22 cellular contexts compared by ENCODE assay signal in genomic region chr2:39535606-39536185, GRCh38.
A peak's percentile ranks its signal among the peaks of the same experiment; 100 is the strongest.
DNase-seq lines count a peak whose midpoint lies in the region; ATAC-seq, FAIRE-seq and TF ChIP-seq lines count a peak whose summit lies in the region.
"Had no signal": no experiment of that assay in that cellular context is flagged by ENCODE, and none has a peak within 500 bp of the region (broad histone marks: within the 10 kb centered on the region; RNA-seq: fewer than 3 reads in every experiment).

No MANE protein-coding gene starts in this region.

- CTCF ChIA-PET in HepG2 (lab: Yijun Ruan, JAX; ENCODE audit: low intra/inter-chr PET ratio, low total read pairs), result no interaction called here
- CTCF ChIA-PET in endothelial cell of umbilical vein (lab: Charles Lee), result no interaction called here

- H3K4me2 ChIP-seq in HepG2 (ENCODE audit: low read depth, low read length), result no peak overlapping the region
- no peak overlapping the region for H3K4me2 ChIP-seq in OCI-LY3 (ENCODE audit: low read length)
- H3K4me2 ChIP-seq in endothelial cell of umbilical vein (ENCODE audit: insufficient read depth, low read length), result no peak overlapping the region

- BruUV-seq in HepG2 (replicated peaks; lab: Mats Ljungman, UMichigan), result no TSS peak
- no TSS peak for BruUV-seq in endothelial cell of umbilical vein (replicated peaks; lab: Mats Ljungman, UMichigan)

- no peaks in the 10 kb centered on the region for H3K9me3 Mint-ChIP-seq in type B pancreatic cell
- H3K9me3 Mint-ChIP-seq in stimulated activated memory B cell treated with anti-CD40 and anti-IgM and Interleukin-4, amounts not matched to agents 10 μg/mL and 1 μg/mL and 100 μg/mL, for 72 hours, result no peaks in the 10 kb centered on the region
- H3K9me3 Mint-ChIP-seq: CD8-positive, alpha-beta memory T cell had no signal

- H3K79me2 ChIP-seq in HepG2 (ENCODE audit: insufficient read depth, low read length) (no peaks in the 10 kb centered on the region), OCI-LY3 (ENCODE audit: low read length) (no peaks in the 10 kb centered on the region), endothelial cell of umbilical vein (ENCODE audit: control insufficient read depth, insufficient read depth, low read length) (no peaks in the 10 kb centered on the region)

- no peaks in the 10 kb centered on the region for H4K20me1 ChIP-seq in HepG2 (ENCODE audit: insufficient read depth, low read length)
- H4K20me1 ChIP-seq in OCI-LY3 (ENCODE audit: insufficient read depth, low read length), result no peaks in the 10 kb centered on the region
- no peaks in the 10 kb centered on the region for H4K20me1 ChIP-seq in endothelial cell of umbilical vein (replicated peaks; ENCODE audit: control insufficient read depth, extremely low read depth, insufficient read depth, low read length)

- H3K27ac ChIP-seq in HepG2 (ENCODE audit: extremely low read length, insufficient read depth, low read length) (no peak overlapping the region), right lobe of liver (no peak overlapping the region), OCI-LY3 (ENCODE audit: low read length) (no peak overlapping the region), endothelial cell of umbilical vein (ENCODE audit: insufficient read depth, low read depth, low read length) (no peak overlapping the region)

- no peak for DNase-seq in HepG2 (ENCODE audit: low spot score)
- DNase-seq in right lobe of liver, result no peak
- no peak for DNase-seq in endothelial cell of umbilical vein (ENCODE audit: low read depth, low spot score)
- DNase-seq in type B pancreatic cell (ENCODE audit: extremely low spot score, unreplicated experiment), result no peak
- no peak for DNase-seq in activated naive CD4-positive, alpha-beta T cell treated with anti-CD3 and anti-CD28 coated beads, Interleukin-2, amount 50 U/mL, for 16 hours
- no peak for DNase-seq in ecto neural progenitor cell (ENCODE audit: low spot score)
- DNase-seq: ACHN; BE2C; C1 segment of cervical spinal cord; CD4-positive, CD25-positive, alpha-beta regulatory T cell; CD8-positive, alpha-beta memory T cell; COR-L47; DMS 273 treated with DMSO at 0.1 percent for 48 hours; DMS53; DND-41; EL; GOT3; H7 had no signal

- H3K4me1 Mint-ChIP-seq in type B pancreatic cell (ENCODE audit: unreplicated experiment), result peaks cover 25% of the 10 kb centered on the region
- H3K4me1 Mint-ChIP-seq in stimulated activated memory B cell treated with anti-CD40 and anti-IgM and Interleukin-4, amounts not matched to agents 10 μg/mL and 1 μg/mL and 100 μg/mL, for 72 hours, result no peaks in the 10 kb centered on the region
- H3K4me1 Mint-ChIP-seq: CD4-positive, CD25-positive, alpha-beta regulatory T cell; CD8-positive, alpha-beta memory T cell had no signal

- POLR2A ChIA-PET in HepG2 (lab: Yijun Ruan, JAX) (no interaction called here), endothelial cell of umbilical vein (lab: Charles Lee) (no interaction called here)

- peak overlapping the region; percentile 12 for H3K27ac Mint-ChIP-seq in type B pancreatic cell
- H3K27ac Mint-ChIP-seq in stimulated activated memory B cell treated with anti-CD40 and anti-IgM and Interleukin-4, amounts not matched to agents 10 μg/mL and 1 μg/mL and 100 μg/mL, for 72 hours, result no peak overlapping the region
- H3K27ac Mint-ChIP-seq: CD4-positive, CD25-positive, alpha-beta regulatory T cell; CD8-positive, alpha-beta memory T cell had no signal

- no peaks in the 10 kb centered on the region for H3K9me1 ChIP-seq in endothelial cell of umbilical vein (replicated peaks; ENCODE audit: control insufficient read depth, extremely low read depth, insufficient read depth, low read length)

- no peaks in the 10 kb centered on the region for H3K27me3 Mint-ChIP-seq in type B pancreatic cell
- no peaks in the 10 kb centered on the region for H3K27me3 Mint-ChIP-seq in stimulated activated memory B cell treated with anti-CD40 and anti-IgM and Interleukin-4, amounts not matched to agents 10 μg/mL and 1 μg/mL and 100 μg/mL, for 72 hours

- H3K4me3 ChIP-seq in HepG2 (replicated peaks in 1 of 3; ENCODE audit: insufficient read depth in 1 of 3, low read depth in 2 of 3, low read length in 3 of 3) (no peak overlapping the region), right lobe of liver (no peak overlapping the region), OCI-LY3 (ENCODE audit: low read length) (no peak overlapping the region), endothelial cell of umbilical vein (replicated peaks in 1 of 3; ENCODE audit: insufficient read depth in 1 of 3, low read depth in 1 of 3, low read length in 3 of 3) (no peak overlapping the region)
- H3K4me3 ChIP-seq: GM12878 had no signal

- H3K9ac ChIP-seq in HepG2 (ENCODE audit: insufficient read depth, low read depth, low read length) (no peak overlapping the region), OCI-LY3 (ENCODE audit: low read length) (no peak overlapping the region), endothelial cell of umbilical vein (replicated peaks; ENCODE audit: extremely low read depth, insufficient read depth, low read length) (no peak overlapping the region)

- TF ChIP-seq EP300 in HepG2 (IDR thresholded peaks at IDR 0.05; ENCODE audit: low read depth in 2 of 2, low read length in 2 of 2), result no peak
- no peak for TF ChIP-seq EP300 in HepG2 (CRISPR knock-in tag; IDR thresholded peaks at IDR 0.05; ENCODE audit: borderline replicate concordance)

- H3K4me3 Mint-ChIP-seq in type B pancreatic cell, result no peak overlapping the region
- H3K4me3 Mint-ChIP-seq in stimulated activated memory B cell treated with anti-CD40 and anti-IgM and Interleukin-4, amounts not matched to agents 10 μg/mL and 1 μg/mL and 100 μg/mL, for 72 hours, result no peak overlapping the region
- H3K4me3 Mint-ChIP-seq: CD4-positive, CD25-positive, alpha-beta regulatory T cell; CD8-positive, alpha-beta memory T cell had no signal

- no peak for TF ChIP-seq POLR2A in HepG2 (IDR thresholded peaks at IDR 0.05; ENCODE audit: insufficient read depth in 1 of 2, low read depth in 2 of 2, low read length in 2 of 2)
- TF ChIP-seq POLR2A in right lobe of liver (IDR thresholded peaks at IDR 0.05), result no peak
- TF ChIP-seq POLR2A in endothelial cell of umbilical vein (IDR thresholded peaks at IDR 0.05; ENCODE audit: low read depth, low read length), result no peak

- H3K36me3 Mint-ChIP-seq in type B pancreatic cell, result no peaks in the 10 kb centered on the region
- no peaks in the 10 kb centered on the region for H3K36me3 Mint-ChIP-seq in stimulated activated memory B cell treated with anti-CD40 and anti-IgM and Interleukin-4, amounts not matched to agents 10 μg/mL and 1 μg/mL and 100 μg/mL, for 72 hours
- H3K36me3 Mint-ChIP-seq: CD4-positive, CD25-positive, alpha-beta regulatory T cell; CD8-positive, alpha-beta memory T cell had no signal

- H3K4me1 ChIP-seq in HepG2 (ENCODE audit: insufficient read depth, low read length) (peaks cover 63% of the 10 kb centered on the region), right lobe of liver (no peaks in the 10 kb centered on the region), OCI-LY3 (ENCODE audit: low read length) (no peaks in the 10 kb centered on the region), endothelial cell of umbilical vein (ENCODE audit: control insufficient read depth, extremely low read depth, insufficient read depth, low read length) (peaks cover 3% of the 10 kb centered on the region)
- H3K4me1 ChIP-seq: BE2C had no signal

- no peak for TF ChIP-seq RAD21 in HepG2 (CRISPR knock-in tag; IDR thresholded peaks at IDR 0.05)

- H2AFZ ChIP-seq in HepG2 (ENCODE audit: low read length) (no peak overlapping the region), OCI-LY3 (ENCODE audit: low read depth, low read length) (0 out of 2 replicates have a peak overlapping the region, but pooled peaks have one; percentile 7), endothelial cell of umbilical vein (ENCODE audit: low read depth, low read length) (no peak overlapping the region)

- 87% methylated on average over 7 of the region's 7 CpGs for WGBS in HepG2 (ENCODE audit: low lambda C conversion rate)
- 86% methylated on average over 7 of the region's 7 CpGs for WGBS in right lobe of liver (ENCODE audit: insufficient coverage, low coverage, low lambda C conversion rate, missing lambda C conversion rate)

- intact Hi-C loops in HepG2 (cut with micrococcal nuclease; ENCODE audit: unreplicated experiment), result no loop called here
- intact Hi-C loops in right lobe of liver (cut with DNase I), result no loop called here
- intact Hi-C loops in endothelial cell of umbilical vein (cut with micrococcal nuclease), result no loop called here

- H3K9me3 ChIP-seq in HepG2 (ENCODE audit: low read length) (no peaks in the 10 kb centered on the region), right lobe of liver (no peaks in the 10 kb centered on the region), OCI-LY3 (ENCODE audit: insufficient read depth, low read length) (no peaks in the 10 kb centered on the region), endothelial cell of umbilical vein (replicated peaks; ENCODE audit: control insufficient read depth, insufficient read depth, low read length) (no peaks in the 10 kb centered on the region)
- H3K9me3 ChIP-seq: BE2C had no signal

- ATAC-seq in HepG2 (no peak), right lobe of liver (no peak)
- ATAC-seq in stimulated activated memory B cell treated with anti-CD40 and anti-IgM and Interleukin-4, amounts not matched to agents 10 μg/mL and 1 μg/mL and 100 μg/mL, for 72 hours, result no peak
- ATAC-seq: GM12878, HCT116 had no signal

- in situ Hi-C loops in HepG2 (cut with HindIII; ENCODE audit: extremely low pct_ligation_motif_present, low pct_unique_long_range_greater_than_20kb), result no loop called here

- TF ChIP-seq CTCF in HepG2 (CRISPR knock-in tag; IDR thresholded peaks at IDR 0.05), result no peak
- no peak for TF ChIP-seq CTCF in right lobe of liver (IDR thresholded peaks at IDR 0.05)
- TF ChIP-seq CTCF in OCI-LY3 (IDR thresholded peaks at IDR 0.05; ENCODE audit: low read depth, low read length), result no peak
- TF ChIP-seq CTCF in endothelial cell of umbilical vein (IDR thresholded peaks at IDR 0.05; ENCODE audit: extremely low read depth in 1 of 2, insufficient read depth in 1 of 2, low read depth in 1 of 2, low read length in 2 of 2), result no peak
- TF ChIP-seq CTCF in type B pancreatic cell (conservative IDR thresholded peaks at IDR 0.05), result no peak

- no peak for FAIRE-seq in HepG2 (lab: Jason Lieb, UNC)
- peak; percentile 52 for FAIRE-seq in endothelial cell of umbilical vein (lab: Jason Lieb, UNC)
- FAIRE-seq: GM12878 had no signal

- dilution Hi-C loops in endothelial cell of umbilical vein (cut with MboI; ENCODE audit: extremely low pct_ligation_motif_present, low sequenced_read_pairs), result no loop called here

- H3K36me3 ChIP-seq in HepG2 (replicated peaks in 1 of 2; ENCODE audit: control insufficient read depth in 1 of 2, insufficient read depth in 2 of 2, low read length in 2 of 2), result peaks cover 2 to 3% of the 10 kb centered on the region in 2 experiments; a peak in 3 of 5 replicates
- no peaks in the 10 kb centered on the region for H3K36me3 ChIP-seq in right lobe of liver
- no peaks in the 10 kb centered on the region for H3K36me3 ChIP-seq in OCI-LY3 (replicated peaks; ENCODE audit: low read depth, low read length)
- H3K36me3 ChIP-seq in endothelial cell of umbilical vein (ENCODE audit: control insufficient read depth in 2 of 2, extremely low read depth in 1 of 2, insufficient read depth in 2 of 2, low read length in 2 of 2), result no peaks in the 10 kb centered on the region
- H3K36me3 ChIP-seq: BE2C had no signal

- H3K27me3 ChIP-seq in HepG2 (ENCODE audit: control insufficient read depth in 1 of 2, insufficient read depth in 2 of 2, low read length in 2 of 2), result no peaks in the 10 kb centered on the region
- no peaks in the 10 kb centered on the region for H3K27me3 ChIP-seq in right lobe of liver
- H3K27me3 ChIP-seq in OCI-LY3 (ENCODE audit: low read depth, low read length), result peaks cover 49% of the 10 kb centered on the region
- H3K27me3 ChIP-seq in endothelial cell of umbilical vein (ENCODE audit: control insufficient read depth in 2 of 2, insufficient read depth in 2 of 2, low read length in 2 of 2), result peaks cover 0 to 3% of the 10 kb centered on the region in 2 experiments
- H3K27me3 ChIP-seq: BE2C had no signal
